ENCODE assay signal across 13 cellular contexts in the genomic region with DNA sequence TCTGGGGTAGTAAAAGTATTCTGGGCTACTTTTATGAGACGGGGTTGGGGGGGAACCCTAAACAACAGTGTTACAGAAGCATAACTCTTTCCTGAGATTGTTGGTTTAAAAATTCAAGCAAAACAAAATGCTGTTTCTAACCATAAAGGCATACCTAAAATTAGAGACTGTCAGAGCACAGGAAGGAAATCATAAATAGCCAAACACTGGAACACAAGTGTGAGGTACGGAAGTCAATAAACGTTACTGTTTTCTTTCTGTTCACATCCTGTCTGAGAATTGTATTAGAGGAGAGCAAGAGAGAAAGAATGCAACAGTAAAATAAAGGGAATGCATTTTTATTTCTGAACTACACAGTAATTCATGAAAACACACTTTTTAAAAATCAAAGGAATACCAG. TPM values are rescaled to one million over a fixed set of nuclear protein-coding genes. Genes with fewer than 3 reads are reported as not detected.
DNase-seq lines count a peak whose midpoint lies in the region; ATAC-seq lines count a peak whose summit lies in the region.
"Had no signal": no experiment of that assay in that cellular context is flagged by ENCODE, and none has a peak within 500 bp of the region (broad histone marks: within the 10 kb centered on the region; RNA-seq: fewer than 3 reads in every experiment).

No MANE protein-coding gene starts in this region.

- no peaks in the 10 kb centered on the region for H3K27me3 Mint-ChIP-seq in stimulated activated naive CD8-positive, alpha-beta T cell treated with anti-CD3 and anti-CD28 coated beads, Interleukin-15, Interleukin-2, amounts not matched to agents 100 ng/mL and 50 ng/mL, for 24 hours
- no peaks in the 10 kb centered on the region for H3K27me3 Mint-ChIP-seq in activated T-helper 1 cell treated with anti-CD3 and anti-CD28 coated beads, Interleukin-12 subunit alpha, Interleukin-12 subunit beta, Interleukin-2, Interleukin-4 antibody, amounts not matched to agents 30 ng/mL and 10 ng/mL and 1 ng/mL, durations not matched to agents 14 hours and 24 hours and 36 hours (ENCODE audit: insufficient read depth)

- DNase-seq in stimulated activated naive CD8-positive, alpha-beta T cell treated with anti-CD3 and anti-CD28 coated beads, Interleukin-15, Interleukin-2, amounts not matched to agents 100 U/mL and 50 U/mL, for 24 hours: no peak
- no peak for DNase-seq in activated T-helper 1 cell treated with anti-CD3 and anti-CD28 coated beads, Interleukin-12 subunit alpha, Interleukin-12 subunit beta, Interleukin-2, Interleukin-4 antibody, amounts not matched to agents 30 ng/mL and 10 ng/mL and 1 ng/mL, durations not matched to agents 14 hours and 24 hours and 36 hours (ENCODE audit: low spot score)
- DNase-seq in CD1c-positive myeloid dendritic cell (ENCODE audit: extremely low spot score) (no peak), NCI-H2107 (lab: John Stamatoyannopoulos, UW) (no peak), HPDE6-E6E7 (ENCODE audit: extremely low spot score) (no peak)
- DNase-seq: cerebellar nuclear complex, mesendoderm, NCI-H526 treated with DMSO at 0.1 percent for 48 hours, SHP77 treated with DMSO at 0.1 percent for 48 hours had no signal

- no peak overlapping the region for H3K27ac Mint-ChIP-seq in stimulated activated naive CD8-positive, alpha-beta T cell treated with anti-CD3 and anti-CD28 coated beads, Interleukin-15, Interleukin-2, amounts not matched to agents 100 ng/mL and 50 ng/mL, for 24 hours
- H3K27ac Mint-ChIP-seq in activated T-helper 1 cell treated with anti-CD3 and anti-CD28 coated beads, Interleukin-12 subunit alpha, Interleukin-12 subunit beta, Interleukin-2, Interleukin-4 antibody, amounts not matched to agents 30 ng/mL and 10 ng/mL and 1 ng/mL, durations not matched to agents 14 hours and 24 hours and 36 hours: peak overlapping the region; percentile 78

- peak overlapping the region; percentile 65 for H3K4me3 Mint-ChIP-seq in stimulated activated naive CD8-positive, alpha-beta T cell treated with anti-CD3 and anti-CD28 coated beads, Interleukin-15, Interleukin-2, amounts not matched to agents 100 ng/mL and 50 ng/mL, for 24 hours
- peak overlapping the region; percentile 75 for H3K4me3 Mint-ChIP-seq in activated T-helper 1 cell treated with anti-CD3 and anti-CD28 coated beads, Interleukin-12 subunit alpha, Interleukin-12 subunit beta, Interleukin-2, Interleukin-4 antibody, amounts not matched to agents 30 ng/mL and 10 ng/mL and 1 ng/mL, durations not matched to agents 14 hours and 24 hours and 36 hours

- no peaks in the 10 kb centered on the region for H3K9me3 Mint-ChIP-seq in stimulated activated naive CD8-positive, alpha-beta T cell treated with anti-CD3 and anti-CD28 coated beads, Interleukin-15, Interleukin-2, amounts not matched to agents 100 ng/mL and 50 ng/mL, for 24 hours
- peaks cover under 1% of the 10 kb centered on the region for H3K9me3 Mint-ChIP-seq in activated T-helper 1 cell treated with anti-CD3 and anti-CD28 coated beads, Interleukin-12 subunit alpha, Interleukin-12 subunit beta, Interleukin-2, Interleukin-4 antibody, amounts not matched to agents 30 ng/mL and 10 ng/mL and 1 ng/mL, durations not matched to agents 14 hours and 24 hours and 36 hours

- intact Hi-C loops in activated T-helper 1 cell treated with anti-CD3 and anti-CD28 coated beads, Interleukin-12 subunit alpha, Interleukin-12 subunit beta, Interleukin-2, Interleukin-4 antibody, amounts not matched to agents 30 ng/mL and 10 ng/mL and 1 ng/mL, durations not matched to agents 14 hours and 24 hours and 36 hours (cut with micrococcal nuclease): no loop called here

- H3K36me3 Mint-ChIP-seq in stimulated activated naive CD8-positive, alpha-beta T cell treated with anti-CD3 and anti-CD28 coated beads, Interleukin-15, Interleukin-2, amounts not matched to agents 100 ng/mL and 50 ng/mL, for 24 hours (ENCODE audit: low read depth): peaks cover under 1% of the 10 kb centered on the region
- H3K36me3 Mint-ChIP-seq in activated T-helper 1 cell treated with anti-CD3 and anti-CD28 coated beads, Interleukin-12 subunit alpha, Interleukin-12 subunit beta, Interleukin-2, Interleukin-4 antibody, amounts not matched to agents 30 ng/mL and 10 ng/mL and 1 ng/mL, durations not matched to agents 14 hours and 24 hours and 36 hours (ENCODE audit: low read depth): peaks cover 15% of the 10 kb centered on the region

- peaks cover 40% of the 10 kb centered on the region for H3K4me1 Mint-ChIP-seq in stimulated activated naive CD8-positive, alpha-beta T cell treated with anti-CD3 and anti-CD28 coated beads, Interleukin-15, Interleukin-2, amounts not matched to agents 100 ng/mL and 50 ng/mL, for 24 hours (ENCODE audit: low read depth)
- peaks cover 66% of the 10 kb centered on the region for H3K4me1 Mint-ChIP-seq in activated T-helper 1 cell treated with anti-CD3 and anti-CD28 coated beads, Interleukin-12 subunit alpha, Interleukin-12 subunit beta, Interleukin-2, Interleukin-4 antibody, amounts not matched to agents 30 ng/mL and 10 ng/mL and 1 ng/mL, durations not matched to agents 14 hours and 24 hours and 36 hours (ENCODE audit: low read depth)

- no peak for ATAC-seq in stimulated activated naive CD8-positive, alpha-beta T cell treated with anti-CD3 and anti-CD28 coated beads, Interleukin-15, Interleukin-2, amounts not matched to agents 100 U/mL and 50 U/mL, for 24 hours
- peak; percentile 46 for ATAC-seq in HG02610 (IDR thresholded peaks at IDR 0.05; ENCODE audit: unreplicated experiment)
- ATAC-seq in GM18873 (IDR thresholded peaks at IDR 0.05; ENCODE audit: low FRiP score, unreplicated experiment): no peak

RNA-seq across cellular contexts. Expression of gene IL12RB2, which starts 42.8 kb away (rescaled TPM):
- 218 and 221 TPM in 2 replicates for total RNA-seq in activated T-helper 1 cell treated with anti-CD3 and anti-CD28 coated beads, Interleukin-12 subunit alpha, Interleukin-12 subunit beta, Interleukin-2, Interleukin-4 antibody, amounts not matched to agents 30 ng/mL and 10 ng/mL and 1 ng/mL, durations not matched to agents 14 hours and 24 hours and 36 hours
- total RNA-seq: fibroblast of lung had no signal
